ENCODE assay signal across 1 cellular context in the genomic region with DNA sequence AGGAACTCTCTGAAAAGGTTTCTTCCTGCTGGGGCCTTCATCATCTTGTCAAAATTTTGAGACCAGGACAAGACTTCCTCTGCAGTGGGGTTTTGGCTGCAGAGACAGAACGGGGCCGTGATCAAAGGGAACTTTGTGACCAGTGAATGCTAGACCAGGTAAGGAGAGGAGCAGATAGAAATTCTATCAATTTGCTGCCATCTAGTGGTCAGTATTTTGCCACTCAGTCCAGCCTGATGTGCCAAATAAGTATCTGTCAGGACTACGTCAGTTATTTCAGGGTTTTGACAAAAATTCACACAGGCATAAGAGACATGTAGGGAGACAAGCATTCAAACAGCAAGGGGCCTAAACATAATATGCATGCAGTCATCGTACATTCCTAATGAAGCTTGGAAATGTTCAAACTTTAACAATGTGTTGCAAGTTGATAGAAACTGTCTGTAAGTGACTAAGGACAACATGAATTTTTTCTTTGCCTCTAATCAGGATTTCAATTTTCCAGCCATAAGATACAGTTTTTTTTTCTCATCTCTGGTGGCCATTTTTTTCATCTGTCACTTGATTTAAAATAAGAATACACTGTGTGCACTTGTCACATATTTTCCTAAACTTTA.
TF ChIP-seq lines count a peak whose summit lies in the region.

No MANE protein-coding gene starts in this region.

TF ChIP-seq in HepG2, 621 proteins besides CTCF, POLR2A, EP300 and RAD21 (continued from another document and continues in another):
- TF ChIP-seq, protein P1, sequence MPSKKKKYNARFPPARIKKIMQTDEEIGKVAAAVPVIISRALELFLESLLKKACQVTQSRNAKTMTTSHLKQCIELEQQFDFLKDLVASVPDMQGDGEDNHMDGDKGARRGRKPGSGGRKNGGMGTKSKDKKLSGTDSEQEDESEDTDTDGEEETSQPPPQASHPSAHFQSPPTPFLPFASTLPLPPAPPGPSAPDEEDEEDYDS (CRISPR knock-in tag; IDR thresholded peaks at IDR 0.05) = 0 out of 2 replicates have a peak, but pooled peaks have one; percentile 37
- TF ChIP-seq ZFY (CRISPR knock-in tag; IDR thresholded peaks at IDR 0.05) (no peak), NKX3-1 (CRISPR knock-in tag; IDR thresholded peaks at IDR 0.05) (no peak), TOE1 (CRISPR knock-in tag; IDR thresholded peaks at IDR 0.05) (0 out of 2 replicates have a peak, but pooled peaks have one; percentile 47), ZNF501 (CRISPR knock-in tag; IDR thresholded peaks at IDR 0.05) (0 out of 2 replicates have a peak, but pooled peaks have one; percentile 25), KLF11 (CRISPR knock-in tag; IDR thresholded peaks at IDR 0.05) (no peak), HNF1B (CRISPR knock-in tag; IDR thresholded peaks at IDR 0.05) (peak; percentile 63), RCOR2 (CRISPR knock-in tag; IDR thresholded peaks at IDR 0.05) (no peak), ZNF121 (CRISPR knock-in tag; IDR thresholded peaks at IDR 0.05) (no peak), ASH2L (IDR thresholded peaks at IDR 0.05; ENCODE audit: insufficient read length, low read depth, low read length) (no peak), ZNF800 (CRISPR knock-in tag; IDR thresholded peaks at IDR 0.05) (no peak), CCDC6 (CRISPR knock-in tag; IDR thresholded peaks at IDR 0.05) (no peak), HOXA9 (CRISPR knock-in tag; IDR thresholded peaks at IDR 0.05; ENCODE audit: borderline replicate concordance) (no peak), TP53 (CRISPR knock-in tag; conservative IDR thresholded peaks at IDR 0.05) (no peak), KLF13 (CRISPR knock-in tag; IDR thresholded peaks at IDR 0.05) (no peak), SMC3 (IDR thresholded peaks at IDR 0.05; ENCODE audit: low read length) (peak; percentile 83), ZFP36L1 (CRISPR knock-in tag; IDR thresholded peaks at IDR 0.05) (no peak), NFE2L1 (CRISPR knock-in tag; IDR thresholded peaks at IDR 0.05; ENCODE audit: borderline replicate concordance) (no peak), ZBTB39 (CRISPR knock-in tag; IDR thresholded peaks at IDR 0.05) (no peak), ZKSCAN8 (CRISPR knock-in tag; IDR thresholded peaks at IDR 0.05; ENCODE audit: borderline replicate concordance) (0 out of 2 replicates have a peak, but pooled peaks have one; percentile 30), ZNF777 (CRISPR knock-in tag; IDR thresholded peaks at IDR 0.05) (no peak), ZNF652 (CRISPR knock-in tag; IDR thresholded peaks at IDR 0.05; ENCODE audit: borderline replicate concordance, low read depth) (no peak), ZNF879 (CRISPR knock-in tag; IDR thresholded peaks at IDR 0.05) (no peak)
- TF ChIP-seq, protein P2, sequence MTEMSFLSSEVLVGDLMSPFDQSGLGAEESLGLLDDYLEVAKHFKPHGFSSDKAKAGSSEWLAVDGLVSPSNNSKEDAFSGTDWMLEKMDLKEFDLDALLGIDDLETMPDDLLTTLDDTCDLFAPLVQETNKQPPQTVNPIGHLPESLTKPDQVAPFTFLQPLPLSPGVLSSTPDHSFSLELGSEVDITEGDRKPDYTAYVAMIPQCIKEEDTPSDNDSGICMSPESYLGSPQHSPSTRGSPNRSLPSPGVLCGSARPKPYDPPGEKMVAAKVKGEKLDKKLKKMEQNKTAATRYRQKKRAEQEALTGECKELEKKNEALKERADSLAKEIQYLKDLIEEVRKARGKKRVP (CRISPR knock-in tag; IDR thresholded peaks at IDR 0.05) = no peak
- TF ChIP-seq, protein P3, sequence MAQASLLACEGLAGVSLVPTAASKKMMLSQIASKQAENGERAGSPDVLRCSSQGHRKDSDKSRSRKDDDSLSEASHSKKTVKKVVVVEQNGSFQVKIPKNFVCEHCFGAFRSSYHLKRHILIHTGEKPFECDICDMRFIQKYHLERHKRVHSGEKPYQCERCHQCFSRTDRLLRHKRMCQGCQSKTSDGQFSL (CRISPR knock-in tag; IDR thresholded peaks at IDR 0.05) = no peak
- TF ChIP-seq, protein P4, sequence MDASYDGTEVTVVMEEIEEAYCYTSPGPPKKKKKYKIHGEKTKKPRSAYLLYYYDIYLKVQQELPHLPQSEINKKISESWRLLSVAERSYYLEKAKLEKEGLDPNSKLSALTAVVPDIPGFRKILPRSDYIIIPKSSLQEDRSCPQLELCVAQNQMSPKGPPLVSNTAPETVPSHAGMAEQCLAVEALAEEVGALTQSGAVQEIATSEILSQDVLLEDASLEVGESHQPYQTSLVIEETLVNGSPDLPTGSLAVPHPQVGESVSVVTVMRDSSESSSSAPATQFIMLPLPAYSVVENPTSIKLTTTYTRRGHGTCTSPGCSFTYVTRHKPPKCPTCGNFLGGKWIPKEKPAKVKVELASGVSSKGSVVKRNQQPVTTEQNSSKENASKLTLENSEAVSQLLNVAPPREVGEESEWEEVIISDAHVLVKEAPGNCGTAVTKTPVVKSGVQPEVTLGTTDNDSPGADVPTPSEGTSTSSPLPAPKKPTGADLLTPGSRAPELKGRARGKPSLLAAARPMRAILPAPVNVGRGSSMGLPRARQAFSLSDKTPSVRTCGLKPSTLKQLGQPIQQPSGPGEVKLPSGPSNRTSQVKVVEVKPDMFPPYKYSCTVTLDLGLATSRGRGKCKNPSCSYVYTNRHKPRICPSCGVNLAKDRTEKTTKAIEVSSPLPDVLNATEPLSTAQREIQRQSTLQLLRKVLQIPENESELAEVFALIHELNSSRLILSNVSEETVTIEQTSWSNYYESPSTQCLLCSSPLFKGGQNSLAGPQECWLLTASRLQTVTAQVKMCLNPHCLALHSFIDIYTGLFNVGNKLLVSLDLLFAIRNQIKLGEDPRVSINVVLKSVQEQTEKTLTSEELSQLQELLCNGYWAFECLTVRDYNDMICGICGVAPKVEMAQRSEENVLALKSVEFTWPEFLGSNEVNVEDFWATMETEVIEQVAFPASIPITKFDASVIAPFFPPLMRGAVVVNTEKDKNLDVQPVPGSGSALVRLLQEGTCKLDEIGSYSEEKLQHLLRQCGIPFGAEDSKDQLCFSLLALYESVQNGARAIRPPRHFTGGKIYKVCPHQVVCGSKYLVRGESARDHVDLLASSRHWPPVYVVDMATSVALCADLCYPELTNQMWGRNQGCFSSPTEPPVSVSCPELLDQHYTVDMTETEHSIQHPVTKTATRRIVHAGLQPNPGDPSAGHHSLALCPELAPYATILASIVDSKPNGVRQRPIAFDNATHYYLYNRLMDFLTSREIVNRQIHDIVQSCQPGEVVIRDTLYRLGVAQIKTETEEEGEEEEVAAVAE (CRISPR knock-in tag; IDR thresholded peaks at IDR 0.05; ENCODE audit: borderline replicate concordance) = no peak
- TF ChIP-seq, protein P5, sequence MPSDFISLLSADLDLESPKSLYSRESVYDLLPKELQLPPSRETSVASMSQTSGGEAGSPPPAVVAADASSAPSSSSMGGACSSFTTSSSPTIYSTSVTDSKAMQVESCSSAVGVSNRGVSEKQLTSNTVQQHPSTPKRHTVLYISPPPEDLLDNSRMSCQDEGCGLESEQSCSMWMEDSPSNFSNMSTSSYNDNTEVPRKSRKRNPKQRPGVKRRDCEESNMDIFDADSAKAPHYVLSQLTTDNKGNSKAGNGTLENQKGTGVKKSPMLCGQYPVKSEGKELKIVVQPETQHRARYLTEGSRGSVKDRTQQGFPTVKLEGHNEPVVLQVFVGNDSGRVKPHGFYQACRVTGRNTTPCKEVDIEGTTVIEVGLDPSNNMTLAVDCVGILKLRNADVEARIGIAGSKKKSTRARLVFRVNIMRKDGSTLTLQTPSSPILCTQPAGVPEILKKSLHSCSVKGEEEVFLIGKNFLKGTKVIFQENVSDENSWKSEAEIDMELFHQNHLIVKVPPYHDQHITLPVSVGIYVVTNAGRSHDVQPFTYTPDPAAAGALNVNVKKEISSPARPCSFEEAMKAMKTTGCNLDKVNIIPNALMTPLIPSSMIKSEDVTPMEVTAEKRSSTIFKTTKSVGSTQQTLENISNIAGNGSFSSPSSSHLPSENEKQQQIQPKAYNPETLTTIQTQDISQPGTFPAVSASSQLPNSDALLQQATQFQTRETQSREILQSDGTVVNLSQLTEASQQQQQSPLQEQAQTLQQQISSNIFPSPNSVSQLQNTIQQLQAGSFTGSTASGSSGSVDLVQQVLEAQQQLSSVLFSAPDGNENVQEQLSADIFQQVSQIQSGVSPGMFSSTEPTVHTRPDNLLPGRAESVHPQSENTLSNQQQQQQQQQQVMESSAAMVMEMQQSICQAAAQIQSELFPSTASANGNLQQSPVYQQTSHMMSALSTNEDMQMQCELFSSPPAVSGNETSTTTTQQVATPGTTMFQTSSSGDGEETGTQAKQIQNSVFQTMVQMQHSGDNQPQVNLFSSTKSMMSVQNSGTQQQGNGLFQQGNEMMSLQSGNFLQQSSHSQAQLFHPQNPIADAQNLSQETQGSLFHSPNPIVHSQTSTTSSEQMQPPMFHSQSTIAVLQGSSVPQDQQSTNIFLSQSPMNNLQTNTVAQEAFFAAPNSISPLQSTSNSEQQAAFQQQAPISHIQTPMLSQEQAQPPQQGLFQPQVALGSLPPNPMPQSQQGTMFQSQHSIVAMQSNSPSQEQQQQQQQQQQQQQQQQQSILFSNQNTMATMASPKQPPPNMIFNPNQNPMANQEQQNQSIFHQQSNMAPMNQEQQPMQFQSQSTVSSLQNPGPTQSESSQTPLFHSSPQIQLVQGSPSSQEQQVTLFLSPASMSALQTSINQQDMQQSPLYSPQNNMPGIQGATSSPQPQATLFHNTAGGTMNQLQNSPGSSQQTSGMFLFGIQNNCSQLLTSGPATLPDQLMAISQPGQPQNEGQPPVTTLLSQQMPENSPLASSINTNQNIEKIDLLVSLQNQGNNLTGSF (CRISPR knock-in tag; IDR thresholded peaks at IDR 0.05) = no peak
- TF ChIP-seq, protein P6, sequence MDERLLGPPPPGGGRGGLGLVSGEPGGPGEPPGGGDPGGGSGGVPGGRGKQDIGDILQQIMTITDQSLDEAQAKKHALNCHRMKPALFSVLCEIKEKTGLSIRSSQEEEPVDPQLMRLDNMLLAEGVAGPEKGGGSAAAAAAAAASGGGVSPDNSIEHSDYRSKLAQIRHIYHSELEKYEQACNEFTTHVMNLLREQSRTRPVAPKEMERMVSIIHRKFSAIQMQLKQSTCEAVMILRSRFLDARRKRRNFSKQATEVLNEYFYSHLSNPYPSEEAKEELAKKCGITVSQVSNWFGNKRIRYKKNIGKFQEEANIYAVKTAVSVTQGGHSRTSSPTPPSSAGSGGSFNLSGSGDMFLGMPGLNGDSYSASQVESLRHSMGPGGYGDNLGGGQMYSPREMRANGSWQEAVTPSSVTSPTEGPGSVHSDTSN (CRISPR knock-in tag; IDR thresholded peaks at IDR 0.05) = no peak
- TF ChIP-seq, protein P7, sequence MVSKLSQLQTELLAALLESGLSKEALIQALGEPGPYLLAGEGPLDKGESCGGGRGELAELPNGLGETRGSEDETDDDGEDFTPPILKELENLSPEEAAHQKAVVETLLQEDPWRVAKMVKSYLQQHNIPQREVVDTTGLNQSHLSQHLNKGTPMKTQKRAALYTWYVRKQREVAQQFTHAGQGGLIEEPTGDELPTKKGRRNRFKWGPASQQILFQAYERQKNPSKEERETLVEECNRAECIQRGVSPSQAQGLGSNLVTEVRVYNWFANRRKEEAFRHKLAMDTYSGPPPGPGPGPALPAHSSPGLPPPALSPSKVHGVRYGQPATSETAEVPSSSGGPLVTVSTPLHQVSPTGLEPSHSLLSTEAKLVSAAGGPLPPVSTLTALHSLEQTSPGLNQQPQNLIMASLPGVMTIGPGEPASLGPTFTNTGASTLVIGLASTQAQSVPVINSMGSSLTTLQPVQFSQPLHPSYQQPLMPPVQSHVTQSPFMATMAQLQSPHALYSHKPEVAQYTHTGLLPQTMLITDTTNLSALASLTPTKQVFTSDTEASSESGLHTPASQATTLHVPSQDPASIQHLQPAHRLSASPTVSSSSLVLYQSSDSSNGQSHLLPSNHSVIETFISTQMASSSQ (IDR thresholded peaks at IDR 0.05; ENCODE audit: low read depth) = no peak
- TF ChIP-seq, protein P7 (CRISPR knock-in tag; IDR thresholded peaks at IDR 0.05; ENCODE audit: borderline replicate concordance) = no peak
